In the genomic region with DNA sequence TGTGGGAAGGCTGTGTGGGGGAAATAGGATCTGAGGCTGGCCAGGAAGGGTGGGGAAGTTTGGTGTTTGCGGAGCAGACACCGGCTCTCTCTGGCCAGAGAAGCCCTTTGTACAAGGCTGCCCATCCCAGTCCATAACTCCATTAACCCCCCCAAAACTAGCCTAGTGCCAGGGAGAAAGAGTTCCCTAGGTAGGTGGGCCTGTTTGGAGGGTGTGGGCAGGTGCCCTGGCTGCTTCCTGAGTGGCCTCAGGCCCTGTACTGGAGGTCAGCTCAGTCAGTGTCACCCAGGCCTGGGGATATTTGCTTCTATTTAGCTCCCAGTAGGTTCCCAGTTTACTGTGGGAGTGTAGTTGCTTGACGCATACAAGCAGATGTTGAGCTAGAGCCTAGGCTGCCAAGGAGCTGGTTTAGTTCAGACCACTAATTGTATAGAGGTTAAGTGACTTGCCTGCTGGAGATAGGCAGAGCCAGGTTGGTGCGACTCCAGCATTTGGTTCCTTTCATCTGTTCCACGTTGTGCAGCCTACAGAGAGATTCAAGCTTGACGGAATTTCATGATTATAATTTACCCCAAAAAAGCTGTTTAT, we compare ENCODE assay signal across 18 cellular contexts.
"Had no signal": no experiment of that assay in that cellular context is flagged by ENCODE, and none has a peak within 500 bp of the region (broad histone marks: within the 10 kb centered on the region; RNA-seq: fewer than 3 reads in every experiment).

No MANE protein-coding gene starts in this region.

- H3K9me3 ChIP-seq: tibial artery had no signal

- ATAC-seq: effector memory CD8-positive, alpha-beta T cell; lower lobe of right lung had no signal

- H3K27ac ChIP-seq: lower lobe of right lung, tibial artery, WERI-Rb-1 had no signal

- H3K4me1 ChIP-seq: lower lobe of right lung, tibial artery had no signal

- H3K4me3 ChIP-seq: lower lobe of right lung, tibial artery had no signal

- DNase-seq: activated CD4-positive, alpha-beta T cell treated with anti-CD3 and anti-CD28 coated beads for 1 hour; activated CD8-positive, alpha-beta memory T cell treated with anti-CD3 and anti-CD28 coated beads for 24 hours; activated CD8-positive, alpha-beta memory T cell treated with anti-CD3 and anti-CD28 coated beads, Interleukin-2, amount 50 U/mL, for 48 hours; activated naive CD8-positive, alpha-beta T cell treated with anti-CD3 and anti-CD28 coated beads for 36 hours; amniotic stem cell; effector memory CD8-positive, alpha-beta T cell; hypothalamus; islet precursor cell; lower lobe of right lung; nucleus accumbens; posterior cingulate gyrus; retina; stimulated activated CD4-positive, alpha-beta T cell treated with anti-CD3 and anti-CD28 coated beads, Interleukin-12 subunit alpha, Interleukin-12 subunit beta, amount 100 ng/mL, for 4 hours; stimulated activated CD4-positive, alpha-beta T cell treated with anti-CD3 and anti-CD28 coated beads, Interleukin-1b, Interleukin-23, amount 100 ng/mL, for 48 hours; stimulated activated naive CD4-positive, alpha-beta T cell treated with Interleukin-2 at 50 U/mL for 16 hours; SW 1271; tibial artery; WERI-Rb-1 had no signal

- H3K36me3 ChIP-seq: lower lobe of right lung, tibial artery, WERI-Rb-1 had no signal
